ENCODE assay signal across 1 cellular context in genomic region chr17:29933379-29933778, GRCh38.
TF ChIP-seq lines count a peak whose summit lies in the region.

No MANE protein-coding gene starts in this region.

TF ChIP-seq in GM23338, 12 proteins besides CTCF, POLR2A, EP300 and RAD21:
- TF ChIP-seq ZNF462 (CRISPR knock-in tag; IDR thresholded peaks at IDR 0.05) (no peak), JUNB (IDR thresholded peaks at IDR 0.05; ENCODE audit: unreplicated experiment) (no peak), STAT1 (IDR thresholded peaks at IDR 0.05; ENCODE audit: unreplicated experiment) (no peak), EZH2 (IDR thresholded peaks at IDR 0.05; ENCODE audit: low read depth, unreplicated experiment) (no peak), ZNF331 (CRISPR knock-in tag; IDR thresholded peaks at IDR 0.05; ENCODE audit: low read depth) (no peak), ZNF114 (CRISPR knock-in tag; IDR thresholded peaks at IDR 0.05) (no peak), POLR2AphosphoS5 (IDR thresholded peaks at IDR 0.05; ENCODE audit: low read depth) (no peak), EZH2phosphoT487 (IDR thresholded peaks at IDR 0.05; ENCODE audit: unreplicated experiment) (no peak), NANOG (IDR thresholded peaks at IDR 0.05; ENCODE audit: borderline replicate concordance) (no peak), ETS1 (IDR thresholded peaks at IDR 0.05) (no peak), CREB1 (CRISPR knock-in tag; IDR thresholded peaks at IDR 0.05; ENCODE audit: low read depth) (no peak)
- TF ChIP-seq, protein P1, sequence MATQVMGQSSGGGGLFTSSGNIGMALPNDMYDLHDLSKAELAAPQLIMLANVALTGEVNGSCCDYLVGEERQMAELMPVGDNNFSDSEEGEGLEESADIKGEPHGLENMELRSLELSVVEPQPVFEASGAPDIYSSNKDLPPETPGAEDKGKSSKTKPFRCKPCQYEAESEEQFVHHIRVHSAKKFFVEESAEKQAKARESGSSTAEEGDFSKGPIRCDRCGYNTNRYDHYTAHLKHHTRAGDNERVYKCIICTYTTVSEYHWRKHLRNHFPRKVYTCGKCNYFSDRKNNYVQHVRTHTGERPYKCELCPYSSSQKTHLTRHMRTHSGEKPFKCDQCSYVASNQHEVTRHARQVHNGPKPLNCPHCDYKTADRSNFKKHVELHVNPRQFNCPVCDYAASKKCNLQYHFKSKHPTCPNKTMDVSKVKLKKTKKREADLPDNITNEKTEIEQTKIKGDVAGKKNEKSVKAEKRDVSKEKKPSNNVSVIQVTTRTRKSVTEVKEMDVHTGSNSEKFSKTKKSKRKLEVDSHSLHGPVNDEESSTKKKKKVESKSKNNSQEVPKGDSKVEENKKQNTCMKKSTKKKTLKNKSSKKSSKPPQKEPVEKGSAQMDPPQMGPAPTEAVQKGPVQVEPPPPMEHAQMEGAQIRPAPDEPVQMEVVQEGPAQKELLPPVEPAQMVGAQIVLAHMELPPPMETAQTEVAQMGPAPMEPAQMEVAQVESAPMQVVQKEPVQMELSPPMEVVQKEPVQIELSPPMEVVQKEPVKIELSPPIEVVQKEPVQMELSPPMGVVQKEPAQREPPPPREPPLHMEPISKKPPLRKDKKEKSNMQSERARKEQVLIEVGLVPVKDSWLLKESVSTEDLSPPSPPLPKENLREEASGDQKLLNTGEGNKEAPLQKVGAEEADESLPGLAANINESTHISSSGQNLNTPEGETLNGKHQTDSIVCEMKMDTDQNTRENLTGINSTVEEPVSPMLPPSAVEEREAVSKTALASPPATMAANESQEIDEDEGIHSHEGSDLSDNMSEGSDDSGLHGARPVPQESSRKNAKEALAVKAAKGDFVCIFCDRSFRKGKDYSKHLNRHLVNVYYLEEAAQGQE (IDR thresholded peaks at IDR 0.05; ENCODE audit: unreplicated experiment): no peak
